ENCODE assay signal across 20 cellular contexts in the genomic region with DNA sequence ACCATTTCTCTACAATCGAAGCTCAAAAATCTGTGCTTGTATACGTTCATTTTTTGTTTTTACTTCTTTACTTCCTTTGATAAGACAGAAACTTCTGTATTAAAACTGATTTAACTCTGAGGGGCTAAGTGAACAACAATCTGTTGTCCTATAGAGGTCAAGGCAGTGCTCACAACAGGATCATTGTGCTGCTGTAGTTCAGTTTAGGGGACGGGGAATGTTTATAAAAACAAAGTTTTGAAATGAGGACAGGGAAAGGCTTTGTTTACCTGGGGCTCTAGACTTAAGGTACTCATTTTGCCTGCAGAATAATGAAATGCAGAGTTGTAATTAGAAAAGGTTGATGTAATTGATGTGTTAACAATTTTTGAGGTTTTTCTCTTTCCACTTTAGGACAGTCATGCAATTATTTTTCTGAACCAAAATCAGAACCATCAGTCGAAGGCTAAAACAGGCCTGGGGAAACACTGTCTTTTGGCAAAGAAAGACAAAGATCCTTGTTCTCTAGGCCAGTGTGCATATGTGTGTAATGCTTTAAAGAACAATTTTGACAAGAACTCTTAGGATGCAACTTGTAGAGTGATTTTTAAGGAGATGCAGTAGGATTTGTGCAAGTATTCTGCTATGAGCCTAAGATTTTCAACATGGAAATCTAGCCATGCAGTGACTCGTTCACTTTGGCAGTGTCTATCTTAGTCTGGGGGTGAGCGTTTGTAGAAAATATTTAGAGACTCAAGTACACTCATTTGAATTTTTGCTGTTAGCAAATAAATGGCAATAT.
DNase-seq lines count a peak whose midpoint lies in the region; TF ChIP-seq lines count a peak whose summit lies in the region.
"Had no signal": no experiment of that assay in that cellular context is flagged by ENCODE, and none has a peak within 500 bp of the region (broad histone marks: within the 10 kb centered on the region; RNA-seq: fewer than 3 reads in every experiment).

No MANE protein-coding gene starts in this region.

- no peaks in the 10 kb centered on the region for H3K36me3 ChIP-seq in H7 (replicated peaks; ENCODE audit: control insufficient read depth, insufficient read depth, low read length)
- H3K36me3 ChIP-seq: right atrium auricular region, SJSA1 had no signal

- TF ChIP-seq CTCF in endothelial cell (IDR thresholded peaks at IDR 0.05; ENCODE audit: unreplicated experiment): no peak
- TF ChIP-seq CTCF in RWPE1 (conservative IDR thresholded peaks at IDR 0.05; ENCODE audit: low read depth): no peak

- CTCF ChIA-PET in RWPE1 (lab: Yijun Ruan, JAX): no interaction called here

- no peaks in the 10 kb centered on the region for H3K27me3 ChIP-seq in H7 (ENCODE audit: control insufficient read depth, insufficient read depth, low read length)
- H3K27me3 ChIP-seq: right atrium auricular region, SJSA1 had no signal

- DNase-seq in COLO829 (ENCODE audit: low spot score) (peak; percentile 79), M059J (ENCODE audit: low read depth) (peak; percentile 17), endothelial cell (ENCODE audit: low spot score) (no peak), pons (ENCODE audit: low spot score) (peak; percentile 63), H7 (no peak), RWPE1 (ENCODE audit: low spot score) (no peak), kidney tubule cell (ENCODE audit: low spot score) (no peak)
- DNase-seq: activated CD4-positive, alpha-beta T cell treated with anti-CD3 and anti-CD28 coated beads for 48 hours; activated effector memory CD4-positive, alpha-beta T cell treated with anti-CD3 and anti-CD28 coated beads, Interleukin-2, amount 50 U/mL, for 16 hours; anterior cingulate cortex; Calu3; effector memory CD8-positive, alpha-beta T cell; Karpas-422; NCI-H1105; OCI-M1; stimulated activated naive B cell treated with anti-CD40 and anti-IgM and Interleukin-4, amounts not matched to agents 10 μg/mL and 1 μg/mL and 100 μg/mL, for 72 hours; T1000 had no signal

- POLR2A ChIA-PET in RWPE1 (lab: Yijun Ruan, JAX; ENCODE audit: low non-redundant PET): no interaction called here

- peak overlapping the region; percentile 25 for H3K27ac Mint-ChIP-seq in endothelial cell (ENCODE audit: unreplicated experiment)
- H3K27ac Mint-ChIP-seq: effector memory CD8-positive, alpha-beta T cell; mesothelial cell of epicardium; stimulated activated naive B cell treated with anti-CD40 and anti-IgM and Interleukin-4, amounts not matched to agents 10 μg/mL and 1 μg/mL and 100 μg/mL, for 72 hours had no signal

- no peak overlapping the region for H3K4me3 ChIP-seq in H7 (ENCODE audit: insufficient read depth, low read depth, low read length)
- H3K4me3 ChIP-seq: right atrium auricular region, SJSA1 had no signal

- no peak overlapping the region for H3K4me3 Mint-ChIP-seq in endothelial cell (ENCODE audit: unreplicated experiment)
- H3K4me3 Mint-ChIP-seq: effector memory CD8-positive, alpha-beta T cell; mesothelial cell of epicardium; stimulated activated naive B cell treated with anti-CD40 and anti-IgM and Interleukin-4, amounts not matched to agents 10 μg/mL and 1 μg/mL and 100 μg/mL, for 72 hours had no signal

- H3K36me3 Mint-ChIP-seq in endothelial cell (ENCODE audit: low read depth, unreplicated experiment): no peaks in the 10 kb centered on the region

- H3K4me1 Mint-ChIP-seq in endothelial cell (ENCODE audit: unreplicated experiment): peaks cover 41% of the 10 kb centered on the region

- H3K27ac ChIP-seq in RWPE1: no peak overlapping the region
- H3K27ac ChIP-seq: SJSA1 had no signal

- H3K9me3 Mint-ChIP-seq in endothelial cell (ENCODE audit: unreplicated experiment): no peaks in the 10 kb centered on the region
- H3K9me3 Mint-ChIP-seq: effector memory CD8-positive, alpha-beta T cell; mesothelial cell of epicardium had no signal

- H3K27me3 Mint-ChIP-seq in endothelial cell (ENCODE audit: unreplicated experiment): no peaks in the 10 kb centered on the region
- H3K27me3 Mint-ChIP-seq: stimulated activated naive B cell treated with anti-CD40 and anti-IgM and Interleukin-4, amounts not matched to agents 10 μg/mL and 1 μg/mL and 100 μg/mL, for 72 hours had no signal

Comparison
In these comparisons a context has a peak if more than half of its experiments do, and no peak if none do; other contexts are left out.
1. DNase-seq: peak in COLO829 (single experiment), M059J (single experiment) and pons (single experiment); none in endothelial cell (single experiment), H7 (single experiment), RWPE1 (single experiment) and kidney tubule cell (single experiment).